4 cellular contexts compared by ENCODE assay signal in genomic region chr1:16189003-16189402, GRCh38.
TF ChIP-seq lines count a peak whose summit lies in the region.

No MANE protein-coding gene starts in this region.

TF ChIP-seq in A549, 52 proteins besides CTCF, POLR2A, EP300 and RAD21:
- TF ChIP-seq JUN (IDR thresholded peaks at IDR 0.05) (0 out of 5 replicates have a peak, but pooled peaks of 1 of the 2 experiments have one; percentile 19), SMC3 (IDR thresholded peaks at IDR 0.05) (no peak), POLR2AphosphoS2 (conservative IDR thresholded peaks at IDR 0.05; ENCODE audit: low read length) (no peak), RNF2 (IDR thresholded peaks at IDR 0.05; ENCODE audit: borderline replicate concordance, low read depth) (no peak), PBX3 (IDR thresholded peaks at IDR 0.05) (no peak), GATA3 (IDR thresholded peaks at IDR 0.05; ENCODE audit: borderline replicate concordance) (peak; percentile 21; the same call in 1 of the 2 replicates), MAX (IDR thresholded peaks at IDR 0.05) (peak; percentile 46; the same call in 1 of the 2 replicates)
TF ChIP-seq in A549: peak in this region for 3.

TF ChIP-seq in IMR-90, 13 proteins besides CTCF, POLR2A, EP300 and RAD21:
- no peak for TF ChIP-seq CHD1 (IDR thresholded peaks at IDR 0.05; ENCODE audit: low read depth, low read length)
- TF ChIP-seq ELK1 (IDR thresholded peaks at IDR 0.05; ENCODE audit: borderline replicate concordance, low read depth, low read length): no peak
- TF ChIP-seq CEBPB (IDR thresholded peaks at IDR 0.05; ENCODE audit: low read depth, low read length): no peak
- no peak for TF ChIP-seq MAZ (IDR thresholded peaks at IDR 0.05; ENCODE audit: borderline replicate concordance, low read depth, low read length)
- TF ChIP-seq MXI1 (IDR thresholded peaks at IDR 0.05; ENCODE audit: borderline replicate concordance, low read depth, low read length): no peak

TF ChIP-seq in HepG2, 621 proteins besides CTCF, POLR2A, EP300 and RAD21 (continues in another document):
- no peak for TF ChIP-seq FUBP1 (CRISPR knock-in tag; IDR thresholded peaks at IDR 0.05; ENCODE audit: borderline replicate concordance)
- 0 out of 2 replicates have a peak, but pooled peaks have one; percentile 11 for TF ChIP-seq PAXIP1 (CRISPR knock-in tag; conservative IDR thresholded peaks at IDR 0.05)
- no peak for TF ChIP-seq REPIN1 (CRISPR knock-in tag; IDR thresholded peaks at IDR 0.05; ENCODE audit: borderline replicate concordance, low read depth)
- no peak for TF ChIP-seq MBD4 (IDR thresholded peaks at IDR 0.05; ENCODE audit: borderline replicate concordance, low read length)
- 0 out of 2 replicates have a peak, but pooled peaks have one; percentile 12 for TF ChIP-seq ZNF644 (CRISPR knock-in tag; IDR thresholded peaks at IDR 0.05; ENCODE audit: low read depth)
- no peak for TF ChIP-seq ATF5 (CRISPR knock-in tag; IDR thresholded peaks at IDR 0.05; ENCODE audit: low read depth)
- TF ChIP-seq PATZ1 (CRISPR knock-in tag; IDR thresholded peaks at IDR 0.05): peak; percentile 8; the same call in 1 of the 2 replicates
- no peak for TF ChIP-seq MLXIP (CRISPR knock-in tag; IDR thresholded peaks at IDR 0.05; ENCODE audit: borderline replicate concordance)
- peak; percentile 11; the same call in 1 of the 2 replicates for TF ChIP-seq HNF4G (IDR thresholded peaks at IDR 0.05; ENCODE audit: borderline replicate concordance, low read depth, low read length)
- TF ChIP-seq HNF4G (CRISPR knock-in tag; IDR thresholded peaks at IDR 0.05; ENCODE audit: borderline replicate concordance, low read depth): no peak

TF ChIP-seq in GM12891, 5 proteins besides CTCF, POLR2A, EP300 and RAD21:
- TF ChIP-seq TAF1 (IDR thresholded peaks at IDR 0.05; ENCODE audit: low read depth, low read length) (no peak), POLR2AphosphoS5 (IDR thresholded peaks at IDR 0.05; ENCODE audit: low read depth, low read length) (no peak), POU2F2 (IDR thresholded peaks at IDR 0.05; ENCODE audit: low read depth, low read length) (no peak), SPI1 (IDR thresholded peaks at IDR 0.05; ENCODE audit: low read depth, low read length) (no peak), PAX5 (IDR thresholded peaks at IDR 0.05; ENCODE audit: insufficient read depth, low read length, severe bottlenecking) (no peak)
